ENCODE assay signal across 1 cellular context in genomic region chr6:4805553-4806307, GRCh38.
TF ChIP-seq lines count a peak whose summit lies in the region.

No MANE protein-coding gene starts in this region.

TF ChIP-seq in HCT116, 20 proteins besides CTCF, POLR2A, EP300 and RAD21:
- TF ChIP-seq JUND (IDR thresholded peaks at IDR 0.05): no peak
- 0 out of 2 replicates have a peak, but pooled peaks have one; percentile 24 for TF ChIP-seq MAX (IDR thresholded peaks at IDR 0.05)
